In genomic region chr7:127667017-127667670, GRCh38 we compare ENCODE assay signal across 11 cellular contexts. TPM values are rescaled to one million over a fixed set of nuclear protein-coding genes. Genes with fewer than 3 reads are reported as not detected.
A peak's percentile ranks its signal among the peaks of the same experiment; 100 is the strongest.
DNase-seq lines count a peak whose midpoint lies in the region; ATAC-seq and TF ChIP-seq lines count a peak whose summit lies in the region.
"Had no signal": no experiment of that assay in that cellular context is flagged by ENCODE, and none has a peak within 500 bp of the region (broad histone marks: within the 10 kb centered on the region; RNA-seq: fewer than 3 reads in every experiment).

No MANE protein-coding gene starts in this region.

- TF ChIP-seq EP300 in tibial nerve (IDR thresholded peaks at IDR 0.05): no peak

- H3K9me3 Mint-ChIP-seq in activated CD8-positive, alpha-beta T cell treated with anti-CD3 and anti-CD28 coated beads for 36 hours: peaks cover 2% of the 10 kb centered on the region
- H3K9me3 Mint-ChIP-seq in activated CD8-positive, alpha-beta T cell treated with anti-CD3 and anti-CD28 coated beads, Interleukin-2, amount 10 ng/mL, durations not matched to agents 7 days and 5 days (ENCODE audit: insufficient read depth): no peaks in the 10 kb centered on the region
- no peaks in the 10 kb centered on the region for H3K9me3 Mint-ChIP-seq in dendritic cell treated with granulocyte-macrophage colony-stimulating factor and Interleukin-4, amounts not matched to agents 40 ng/mL and 50 ng/mL, for 4 days
- H3K9me3 Mint-ChIP-seq in stimulated activated naive B cell treated with anti-CD40 and anti-IgM and Interleukin-4, amounts not matched to agents 10 μg/mL and 1 μg/mL and 100 μg/mL, for 72 hours: no peaks in the 10 kb centered on the region

- H3K9me3 ChIP-seq in tibial nerve: no peaks in the 10 kb centered on the region

- intact Hi-C loops in activated CD8-positive, alpha-beta T cell treated with anti-CD3 and anti-CD28 coated beads for 36 hours (cut with micrococcal nuclease): no loop called here
- intact Hi-C loops in dendritic cell treated with granulocyte-macrophage colony-stimulating factor and Interleukin-4, amounts not matched to agents 40 ng/mL and 50 ng/mL, for 4 days (cut with micrococcal nuclease): no loop called here

- H3K27me3 ChIP-seq in tibial nerve: no peaks in the 10 kb centered on the region
- H3K27me3 ChIP-seq: BLaER1 had no signal

- peaks cover 52% of the 10 kb centered on the region for H3K4me1 Mint-ChIP-seq in activated CD8-positive, alpha-beta T cell treated with anti-CD3 and anti-CD28 coated beads for 36 hours (ENCODE audit: low read depth)
- peaks cover 32% of the 10 kb centered on the region for H3K4me1 Mint-ChIP-seq in activated CD8-positive, alpha-beta T cell treated with anti-CD3 and anti-CD28 coated beads, Interleukin-2, amount 10 ng/mL, durations not matched to agents 7 days and 5 days (ENCODE audit: low read depth)
- peaks cover 65% of the 10 kb centered on the region for H3K4me1 Mint-ChIP-seq in dendritic cell treated with granulocyte-macrophage colony-stimulating factor and Interleukin-4, amounts not matched to agents 40 ng/mL and 50 ng/mL, for 4 days (ENCODE audit: low read depth)
- peaks cover 44 to 55% of the 10 kb centered on the region in 2 donors for H3K4me1 Mint-ChIP-seq in stimulated activated naive B cell treated with anti-CD40 and anti-IgM and Interleukin-4, amounts not matched to agents 10 μg/mL and 1 μg/mL and 100 μg/mL, for 72 hours

- no peak overlapping the region for H3K4me3 ChIP-seq in tibial nerve
- H3K4me3 ChIP-seq: BLaER1 had no signal

- 53 to 56% methylated on average over 3 of the region's 3 CpGs for WGBS in tibial nerve, 2 donors

- peaks cover 0 to 31% (median 8%) of the 10 kb centered on the region in 4 donors for H3K4me1 ChIP-seq in tibial nerve

- no peaks in the 10 kb centered on the region for H3K27me3 Mint-ChIP-seq in activated CD8-positive, alpha-beta T cell treated with anti-CD3 and anti-CD28 coated beads for 36 hours
- no peaks in the 10 kb centered on the region for H3K27me3 Mint-ChIP-seq in activated CD8-positive, alpha-beta T cell treated with anti-CD3 and anti-CD28 coated beads, Interleukin-2, amount 10 ng/mL, durations not matched to agents 7 days and 5 days (ENCODE audit: low read depth)
- no peaks in the 10 kb centered on the region for H3K27me3 Mint-ChIP-seq in dendritic cell treated with granulocyte-macrophage colony-stimulating factor and Interleukin-4, amounts not matched to agents 40 ng/mL and 50 ng/mL, for 4 days
- H3K27me3 Mint-ChIP-seq in stimulated activated naive B cell treated with anti-CD40 and anti-IgM and Interleukin-4, amounts not matched to agents 10 μg/mL and 1 μg/mL and 100 μg/mL, for 72 hours: no peaks in the 10 kb centered on the region

- H3K4me3 Mint-ChIP-seq in activated CD8-positive, alpha-beta T cell treated with anti-CD3 and anti-CD28 coated beads for 36 hours: no peak overlapping the region
- H3K4me3 Mint-ChIP-seq in activated CD8-positive, alpha-beta T cell treated with anti-CD3 and anti-CD28 coated beads, Interleukin-2, amount 10 ng/mL, durations not matched to agents 7 days and 5 days: no peak overlapping the region
- no peak overlapping the region for H3K4me3 Mint-ChIP-seq in dendritic cell treated with granulocyte-macrophage colony-stimulating factor and Interleukin-4, amounts not matched to agents 40 ng/mL and 50 ng/mL, for 4 days
- peak overlapping the region; percentile 60 to 64 for H3K4me3 Mint-ChIP-seq in stimulated activated naive B cell treated with anti-CD40 and anti-IgM and Interleukin-4, amounts not matched to agents 10 μg/mL and 1 μg/mL and 100 μg/mL, for 72 hours

- CTCF ChIA-PET in activated CD8-positive, alpha-beta T cell treated with anti-CD3 and anti-CD28 coated beads for 36 hours (lab: Charles Lee): no interaction called here
- CTCF ChIA-PET in activated CD8-positive, alpha-beta T cell treated with anti-CD3 and anti-CD28 coated beads, Interleukin-2, amount 10 ng/mL, durations not matched to agents 7 days and 5 days (lab: Charles Lee): no interaction called here

- no peak for TF ChIP-seq POLR2A in tibial nerve (IDR thresholded peaks at IDR 0.05)

- H3K27ac ChIP-seq in tibial nerve: peak overlapping the region in 1 of 4 donors; percentile 21
- H3K27ac ChIP-seq: BLaER1 had no signal

- peak; percentile 83 for ATAC-seq in activated CD8-positive, alpha-beta T cell treated with anti-CD3 and anti-CD28 coated beads for 36 hours
- no peak for ATAC-seq in activated CD8-positive, alpha-beta T cell treated with anti-CD3 and anti-CD28 coated beads, Interleukin-2, amount 10 ng/mL, durations not matched to agents 7 days and 5 days
- peak; percentile 90 to 95 for ATAC-seq in stimulated activated naive B cell treated with anti-CD40 and anti-IgM and Interleukin-4, amounts not matched to agents 10 μg/mL and 1 μg/mL and 100 μg/mL, for 72 hours (replicated peaks)
- ATAC-seq in HG03108 (IDR thresholded peaks at IDR 0.05; ENCODE audit: unreplicated experiment): no peak

- H3K36me3 Mint-ChIP-seq in activated CD8-positive, alpha-beta T cell treated with anti-CD3 and anti-CD28 coated beads for 36 hours (ENCODE audit: low read depth): peaks cover 49% of the 10 kb centered on the region
- peaks cover 40% of the 10 kb centered on the region for H3K36me3 Mint-ChIP-seq in activated CD8-positive, alpha-beta T cell treated with anti-CD3 and anti-CD28 coated beads, Interleukin-2, amount 10 ng/mL, durations not matched to agents 7 days and 5 days (ENCODE audit: low read depth)
- peaks cover 63% of the 10 kb centered on the region for H3K36me3 Mint-ChIP-seq in dendritic cell treated with granulocyte-macrophage colony-stimulating factor and Interleukin-4, amounts not matched to agents 40 ng/mL and 50 ng/mL, for 4 days (ENCODE audit: low read depth)
- H3K36me3 Mint-ChIP-seq in stimulated activated naive B cell treated with anti-CD40 and anti-IgM and Interleukin-4, amounts not matched to agents 10 μg/mL and 1 μg/mL and 100 μg/mL, for 72 hours: peaks cover 45 to 68% of the 10 kb centered on the region in 2 donors

- peaks cover 0 to 4% (median 0%) of the 10 kb centered on the region in 3 donors for H3K36me3 ChIP-seq in tibial nerve

- TF ChIP-seq CTCF in activated CD8-positive, alpha-beta T cell treated with anti-CD3 and anti-CD28 coated beads for 36 hours (IDR thresholded peaks at IDR 0.05): no peak
- TF ChIP-seq CTCF in tibial nerve (IDR thresholded peaks at IDR 0.05): no peak

- no peak for DNase-seq in activated CD8-positive, alpha-beta T cell treated with anti-CD3 and anti-CD28 coated beads for 36 hours
- no peak for DNase-seq in activated CD8-positive, alpha-beta T cell treated with anti-CD3 and anti-CD28 coated beads, Interleukin-2, amount 10 ng/mL, durations not matched to agents 7 days and 5 days
- DNase-seq in LoVo (ENCODE audit: low spot score) (peak; percentile 58), tibial nerve (ENCODE audit: low spot score in 2 of 2) (no peak)
- no peak for DNase-seq in stimulated activated naive B cell treated with anti-CD40 and anti-IgM and Interleukin-4, amounts not matched to agents 10 μg/mL and 1 μg/mL and 100 μg/mL, for 72 hours
- DNase-seq in stimulated activated CD4-positive, alpha-beta T cell treated with anti-CD3 and anti-CD28 coated beads, Interleukin-4, amount 100 ng/mL, for 4 hours: no peak
- DNase-seq: NCI-H1417 had no signal

- H3K27ac Mint-ChIP-seq in activated CD8-positive, alpha-beta T cell treated with anti-CD3 and anti-CD28 coated beads for 36 hours: peak overlapping the region; percentile 81
- no peak overlapping the region for H3K27ac Mint-ChIP-seq in activated CD8-positive, alpha-beta T cell treated with anti-CD3 and anti-CD28 coated beads, Interleukin-2, amount 10 ng/mL, durations not matched to agents 7 days and 5 days
- peak overlapping the region; percentile 81 for H3K27ac Mint-ChIP-seq in dendritic cell treated with granulocyte-macrophage colony-stimulating factor and Interleukin-4, amounts not matched to agents 40 ng/mL and 50 ng/mL, for 4 days
- H3K27ac Mint-ChIP-seq in stimulated activated naive B cell treated with anti-CD40 and anti-IgM and Interleukin-4, amounts not matched to agents 10 μg/mL and 1 μg/mL and 100 μg/mL, for 72 hours: peak overlapping the region; percentile 26

- POLR2A ChIA-PET in activated CD8-positive, alpha-beta T cell treated with anti-CD3 and anti-CD28 coated beads for 36 hours (lab: Charles Lee): interaction anchor here (1.1 to 1.8 kb wide), 3 partner anchors 11 to 13 kb away, joined by 3 to 6 read pairs (median 4); no protein-coding TSS in a partner anchor
- POLR2A ChIA-PET in activated CD8-positive, alpha-beta T cell treated with anti-CD3 and anti-CD28 coated beads, Interleukin-2, amount 10 ng/mL, durations not matched to agents 7 days and 5 days (lab: Charles Lee): no interaction called here

RNA-seq across cellular contexts. Expression of gene SND1, which starts 15.2 kb away (rescaled TPM):
- total RNA-seq in activated CD8-positive, alpha-beta T cell treated with anti-CD3 and anti-CD28 coated beads for 36 hours: 100 to 1,000 TPM; 206 to 208 TPM
- total RNA-seq in activated CD8-positive, alpha-beta T cell treated with anti-CD3 and anti-CD28 coated beads, Interleukin-2, amount 10 ng/mL, durations not matched to agents 7 days and 5 days: 100 to 1,000 TPM; 169 to 174 TPM
- 100 to 1,000 TPM in 1 of 4 donors, 10 to 100 TPM in 3; 70.8 to 141 (median 85.7) TPM for total RNA-seq in tibial nerve

RNA-seq across cellular contexts. Expression of gene PAX4, which starts 49.2 kb away (rescaled TPM):
- total RNA-seq in activated CD8-positive, alpha-beta T cell treated with anti-CD3 and anti-CD28 coated beads for 36 hours: not detected
- not detected for total RNA-seq in activated CD8-positive, alpha-beta T cell treated with anti-CD3 and anti-CD28 coated beads, Interleukin-2, amount 10 ng/mL, durations not matched to agents 7 days and 5 days
- total RNA-seq in tibial nerve: not detected
- total RNA-seq: posterior vena cava had no signal

Comparison
In these comparisons a context has a peak if more than half of its experiments do, and no peak if none do; other contexts are left out.
1. ATAC-seq: peak in activated CD8-positive, alpha-beta T cell treated with anti-CD3 and anti-CD28 coated beads for 36 hours (single experiment) and stimulated activated naive B cell treated with anti-CD40 and anti-IgM and Interleukin-4, amounts not matched to agents 10 μg/mL and 1 μg/mL and 100 μg/mL, for 72 hours (2 of 2); none in activated CD8-positive, alpha-beta T cell treated with anti-CD3 and anti-CD28 coated beads, Interleukin-2, amount 10 ng/mL, durations not matched to agents 7 days and 5 days (single experiment) and HG03108 (single experiment).
2. H3K4me3 Mint-ChIP-seq: peak in stimulated activated naive B cell treated with anti-CD40 and anti-IgM and Interleukin-4, amounts not matched to agents 10 μg/mL and 1 μg/mL and 100 μg/mL, for 72 hours (2 of 2); none in activated CD8-positive, alpha-beta T cell treated with anti-CD3 and anti-CD28 coated beads for 36 hours (single experiment), activated CD8-positive, alpha-beta T cell treated with anti-CD3 and anti-CD28 coated beads, Interleukin-2, amount 10 ng/mL, durations not matched to agents 7 days and 5 days (single experiment) and dendritic cell treated with granulocyte-macrophage colony-stimulating factor and Interleukin-4, amounts not matched to agents 40 ng/mL and 50 ng/mL, for 4 days (single experiment).